In the genomic region with DNA sequence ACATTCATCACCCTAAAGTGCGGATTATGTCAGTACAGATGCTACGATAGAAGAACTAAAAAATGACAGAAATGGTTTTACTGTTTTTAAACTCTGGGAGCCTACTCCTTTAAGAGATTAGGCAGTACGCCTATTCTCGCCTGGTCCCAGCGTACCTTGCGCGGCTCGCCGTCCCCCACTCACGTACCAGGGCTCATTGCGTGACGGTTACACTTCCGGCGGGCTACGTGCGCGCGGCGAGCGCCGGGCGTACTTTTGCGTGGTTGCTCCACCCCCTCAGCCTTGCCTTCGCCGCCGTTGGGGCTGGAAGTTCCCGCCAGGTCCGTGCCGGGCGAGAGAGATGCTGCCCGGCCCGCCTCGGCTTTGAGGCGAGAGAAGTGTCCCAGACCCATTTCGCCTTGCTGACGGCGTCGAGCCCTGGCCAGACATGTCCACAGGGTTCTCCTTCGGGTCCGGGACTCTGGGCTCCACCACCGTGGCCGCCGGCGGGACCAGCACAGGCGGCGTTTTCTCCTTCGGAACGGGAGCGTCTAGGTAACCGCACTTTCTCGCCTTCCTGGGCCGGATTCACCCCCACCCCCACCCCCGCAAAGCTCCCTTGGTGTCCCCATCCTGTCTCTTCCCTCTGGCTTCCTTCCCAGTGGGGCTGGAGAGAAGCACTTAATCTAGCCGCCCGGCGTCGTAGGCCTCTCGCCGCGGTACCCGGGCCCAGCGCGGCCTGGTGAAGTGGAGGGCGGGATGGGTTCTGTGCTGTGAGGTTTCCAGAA, we compare ENCODE assay signal across 8 cellular contexts. TPM values are rescaled to one million over a fixed set of nuclear protein-coding genes. Genes with fewer than 3 reads are reported as not detected.
DNase-seq lines count a peak whose midpoint lies in the region; ATAC-seq and TF ChIP-seq lines count a peak whose summit lies in the region.

A gene with protein sequence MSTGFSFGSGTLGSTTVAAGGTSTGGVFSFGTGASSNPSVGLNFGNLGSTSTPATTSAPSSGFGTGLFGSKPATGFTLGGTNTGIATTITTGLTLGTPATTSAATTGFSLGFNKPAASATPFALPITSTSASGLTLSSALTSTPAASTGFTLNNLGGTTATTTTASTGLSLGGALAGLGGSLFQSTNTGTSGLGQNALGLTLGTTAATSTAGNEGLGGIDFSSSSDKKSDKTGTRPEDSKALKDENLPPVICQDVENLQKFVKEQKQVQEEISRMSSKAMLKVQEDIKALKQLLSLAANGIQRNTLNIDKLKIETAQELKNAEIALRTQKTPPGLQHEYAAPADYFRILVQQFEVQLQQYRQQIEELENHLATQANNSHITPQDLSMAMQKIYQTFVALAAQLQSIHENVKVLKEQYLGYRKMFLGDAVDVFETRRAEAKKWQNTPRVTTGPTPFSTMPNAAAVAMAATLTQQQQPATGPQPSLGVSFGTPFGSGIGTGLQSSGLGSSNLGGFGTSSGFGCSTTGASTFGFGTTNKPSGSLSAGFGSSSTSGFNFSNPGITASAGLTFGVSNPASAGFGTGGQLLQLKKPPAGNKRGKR (plus strand): TSS at position 279 of the 767 bp plus-strand sequence. CDS start 149 bp downstream, at position 428.

- peaks cover 36% of the 10 kb centered on the region for H3K4me1 Mint-ChIP-seq in activated T-helper 1 cell treated with anti-CD3 and anti-CD28 coated beads, Interleukin-12 subunit alpha, Interleukin-12 subunit beta, Interleukin-2, Interleukin-4 antibody, amounts not matched to agents 30 ng/mL and 10 ng/mL and 1 ng/mL, durations not matched to agents 14 hours and 24 hours and 36 hours (ENCODE audit: low read depth)

- H3K27me3 ChIP-seq in DND-41 (ENCODE audit: insufficient read depth, low read length, poor library complexity): no peaks in the 10 kb centered on the region
- 0 out of 2 replicates have a peak, but pooled peaks cover 3% of the 10 kb centered on the region for H3K27me3 ChIP-seq in GM23248 (replicated peaks; ENCODE audit: insufficient read depth)
- peaks cover 0 to 14% (median 0%) of the 10 kb centered on the region in 4 donors for H3K27me3 ChIP-seq in esophagus squamous epithelium

- H2AFZ ChIP-seq in DND-41 (ENCODE audit: low read depth, low read length) (peak within 1 kb of the TSS; percentile 78), GM23248 (peak within 1 kb of the TSS; percentile 99)

- TF ChIP-seq POLR2A in esophagus squamous epithelium (IDR thresholded peaks at IDR 0.05): peak in 3 of 4 donors; percentile 82 to 87 (median 83)

- H3F3A ChIP-seq in GM23248 (ENCODE audit: insufficient read depth): peaks cover 8% of the 10 kb centered on the region

- no peaks in the 10 kb centered on the region for H3K9me2 ChIP-seq in GM23248 (ENCODE audit: insufficient read depth)

- H3K4me2 ChIP-seq in DND-41 (ENCODE audit: insufficient read depth, low read length) (peak within 1 kb of the TSS; percentile 89), GM23248 (ENCODE audit: unreplicated experiment) (peak within 1 kb of the TSS; percentile 94)

- H3K9me3 Mint-ChIP-seq in activated T-helper 1 cell treated with anti-CD3 and anti-CD28 coated beads, Interleukin-12 subunit alpha, Interleukin-12 subunit beta, Interleukin-2, Interleukin-4 antibody, amounts not matched to agents 30 ng/mL and 10 ng/mL and 1 ng/mL, durations not matched to agents 14 hours and 24 hours and 36 hours: no peaks in the 10 kb centered on the region

- H3K27me3 Mint-ChIP-seq in activated T-helper 1 cell treated with anti-CD3 and anti-CD28 coated beads, Interleukin-12 subunit alpha, Interleukin-12 subunit beta, Interleukin-2, Interleukin-4 antibody, amounts not matched to agents 30 ng/mL and 10 ng/mL and 1 ng/mL, durations not matched to agents 14 hours and 24 hours and 36 hours (ENCODE audit: insufficient read depth): peaks cover 4% of the 10 kb centered on the region

- in situ Hi-C loops in GM23248 (cut with MboI): no loop called here

- H3K9me3 ChIP-seq in DND-41 (ENCODE audit: insufficient read depth, low read length, severe bottlenecking): no peaks in the 10 kb centered on the region
- no peaks in the 10 kb centered on the region for H3K9me3 ChIP-seq in GM23248 (ENCODE audit: low read depth)
- no peaks in the 10 kb centered on the region for H3K9me3 ChIP-seq in esophagus squamous epithelium

- peaks cover 34% of the 10 kb centered on the region for H3K36me3 ChIP-seq in DND-41 (ENCODE audit: insufficient read depth, low read length)
- 0 out of 2 replicates have a peak, but pooled peaks cover 9% of the 10 kb centered on the region for H3K36me3 ChIP-seq in GM23248 (ENCODE audit: low read depth)
- H3K36me3 ChIP-seq in esophagus squamous epithelium: peaks cover 0 to 8% (median 0%) of the 10 kb centered on the region in 3 donors

- WGBS in GM23248 (ENCODE audit: low coverage in 1 of 2, low lambda C conversion rate in 2 of 2, missing lambda C conversion rate in 2 of 2), 2 experiments: 1% methylated on average over 63 to 64 of the region's 64 CpGs
- 0% methylated on average over 10 to 34 of the region's 64 CpGs for WGBS in esophagus squamous epithelium, 2 donors

- peak; percentile 97 for ATAC-seq in DND-41 (ENCODE audit: insufficient read depth, low read depth)

- H3K79me2 ChIP-seq in DND-41 (ENCODE audit: insufficient read depth, low read length) (peaks cover 56% of the 10 kb centered on the region), GM23248 (ENCODE audit: insufficient read depth) (peaks cover 49% of the 10 kb centered on the region)

- peak; percentile 94 for DNase-seq in DND-41
- DNase-seq in GM23248: peak; percentile 99
- peak; percentile 56 to 75 for DNase-seq in Kasumi-1 (lab: John Stamatoyannopoulos, UW)
- peak; percentile 92 for DNase-seq in RPMI7951 (ENCODE audit: low read depth)
- peak; percentile 94 for DNase-seq in activated T-helper 1 cell treated with anti-CD3 and anti-CD28 coated beads, Interleukin-12 subunit alpha, Interleukin-12 subunit beta, Interleukin-2, Interleukin-4 antibody, amounts not matched to agents 30 ng/mL and 10 ng/mL and 1 ng/mL, durations not matched to agents 14 hours and 24 hours and 36 hours (ENCODE audit: low spot score)
- DNase-seq in esophagus squamous epithelium (lab: John Stamatoyannopoulos, UW): peak; percentile 69
- DNase-seq in myocyte (ENCODE audit: low read depth): peak; percentile 95
- DNase-seq in stimulated activated CD8-positive, alpha-beta memory T cell treated with anti-CD3 and anti-CD28 coated beads, Interleukin-7, amount 100 ng/mL, for 48 hours (ENCODE audit: extremely low read depth in 1 of 2, low read depth in 1 of 2): peak; percentile 86 to 88

- peaks cover 27% of the 10 kb centered on the region for H3K36me3 Mint-ChIP-seq in activated T-helper 1 cell treated with anti-CD3 and anti-CD28 coated beads, Interleukin-12 subunit alpha, Interleukin-12 subunit beta, Interleukin-2, Interleukin-4 antibody, amounts not matched to agents 30 ng/mL and 10 ng/mL and 1 ng/mL, durations not matched to agents 14 hours and 24 hours and 36 hours (ENCODE audit: low read depth)

- intact Hi-C loops in activated T-helper 1 cell treated with anti-CD3 and anti-CD28 coated beads, Interleukin-12 subunit alpha, Interleukin-12 subunit beta, Interleukin-2, Interleukin-4 antibody, amounts not matched to agents 30 ng/mL and 10 ng/mL and 1 ng/mL, durations not matched to agents 14 hours and 24 hours and 36 hours (cut with micrococcal nuclease): loop anchor here (1.0 to 10.0 kb wide), 8 partner anchors 14 to 1951 kb away; a partner anchor contains a TSS
- intact Hi-C loops in esophagus squamous epithelium (cut with DNase I): no loop called here

- peak within 1 kb of the TSS; percentile 96 for H3K4me3 Mint-ChIP-seq in activated T-helper 1 cell treated with anti-CD3 and anti-CD28 coated beads, Interleukin-12 subunit alpha, Interleukin-12 subunit beta, Interleukin-2, Interleukin-4 antibody, amounts not matched to agents 30 ng/mL and 10 ng/mL and 1 ng/mL, durations not matched to agents 14 hours and 24 hours and 36 hours

- H3K27ac ChIP-seq in DND-41 (ENCODE audit: low read length) (peak within 1 kb of the TSS; percentile 78), GM23248 (peak within 1 kb of the TSS; percentile 92), esophagus squamous epithelium (peak within 1 kb of the TSS; percentile 83 to 97 (median 94))

- H4K20me1 ChIP-seq in DND-41 (ENCODE audit: insufficient read depth, low read length) (peaks cover 42% of the 10 kb centered on the region; the same call in 1 of the 2 replicates), GM23248 (ENCODE audit: insufficient read depth) (no peaks in the 10 kb centered on the region; the same call in 1 of the 2 replicates)

- peaks cover 43% of the 10 kb centered on the region for H3K4me1 ChIP-seq in DND-41 (ENCODE audit: insufficient read depth, low read length)
- peaks cover 6% of the 10 kb centered on the region for H3K4me1 ChIP-seq in GM23248 (ENCODE audit: insufficient read depth)
- H3K4me1 ChIP-seq in esophagus squamous epithelium: peaks cover 8 to 44% (median 18%) of the 10 kb centered on the region in 3 donors

- no peak for TF ChIP-seq CTCF in DND-41 (IDR thresholded peaks at IDR 0.05; ENCODE audit: borderline replicate concordance, extremely low read depth, low read length, poor library complexity, severe bottlenecking)
- peak in 2 of 6 experiments; percentile 2 to 46 for TF ChIP-seq CTCF in esophagus squamous epithelium (IDR thresholded peaks at IDR 0.05)

- H3K9ac ChIP-seq in DND-41 (ENCODE audit: low read depth, low read length): peak within 1 kb of the TSS; percentile 66
- peak within 1 kb of the TSS; percentile 94 for H3K9ac ChIP-seq in GM23248

- peak within 1 kb of the TSS; percentile 62 to 86 for H3K4me3 ChIP-seq in DND-41 (ENCODE audit: low read depth in 1 of 2, low read length in 2 of 2)
- peak within 1 kb of the TSS; percentile 99 for H3K4me3 ChIP-seq in GM23248
- H3K4me3 ChIP-seq in esophagus squamous epithelium: peak within 1 kb of the TSS; percentile 64 to 91 (median 84)

- peak within 1 kb of the TSS; percentile 94 for H3K27ac Mint-ChIP-seq in activated T-helper 1 cell treated with anti-CD3 and anti-CD28 coated beads, Interleukin-12 subunit alpha, Interleukin-12 subunit beta, Interleukin-2, Interleukin-4 antibody, amounts not matched to agents 30 ng/mL and 10 ng/mL and 1 ng/mL, durations not matched to agents 14 hours and 24 hours and 36 hours

RNA-seq across cellular contexts. Expression of the gene that starts here (rescaled TPM):
- 54.8 and 62.9 TPM in 2 replicates for total RNA-seq in GM23248 (2014; rRNA removed; shearing (Covaris generic))
- polyA plus RNA-seq in GM23248 (2016; fragmentation: Nextera tagmentation; extraction: Ambion mirVana): 22.5 and 22.6 TPM in 2 replicates
- total RNA-seq in RPMI7951 (2014; rRNA removed; shearing (Covaris generic)): 53.7 and 54.2 TPM in 2 replicates
- total RNA-seq in activated T-helper 1 cell treated with anti-CD3 and anti-CD28 coated beads, Interleukin-12 subunit alpha, Interleukin-12 subunit beta, Interleukin-2, Interleukin-4 antibody, amounts not matched to agents 30 ng/mL and 10 ng/mL and 1 ng/mL, durations not matched to agents 14 hours and 24 hours and 36 hours: 131 and 142 TPM in 2 replicates
- total RNA-seq in esophagus squamous epithelium (10 to 100 TPM; 22.4 to 51.9 (median 36.3) TPM), myocyte (87.1 and 95.9 TPM in 2 replicates)
- 16.9 TPM for polyA plus RNA-seq in myocyte (2012)

Comparison
In these comparisons a context has a peak if more than half of its experiments do, and no peak if none do; other contexts are left out.
1. Peak in every context shown above with its lines: DNase-seq, ATAC-seq, H3K4me3 ChIP-seq and H3K27ac ChIP-seq.